ENCODE assay signal across 8 cellular contexts in genomic region chr3:9890249-9891071, GRCh38. TPM values are rescaled to one million over a fixed set of nuclear protein-coding genes. Genes with fewer than 3 reads are reported as not detected.
DNase-seq lines count a peak whose midpoint lies in the region; ATAC-seq and TF ChIP-seq lines count a peak whose summit lies in the region.

Gene JAGN1 (plus strand): TSS chr3:9890610. CDS start chr3:9890723, 113 bp downstream.

- DNase-seq in DMS 273 treated with DMSO at 0.1 percent for 48 hours (lab: John Stamatoyannopoulos, UW) (peak; percentile 51), HuH-7 (ENCODE audit: low spot score) (peak; percentile 95), Peyer's patch (peak; percentile 86 to 96 (median 96))
- DNase-seq in activated T-cell treated with anti-CD3 and anti-CD28 coated beads, Interleukin-2, amount 50 U/mL, for 4 hours = peak; percentile 91
- peak; percentile 97 for DNase-seq in stimulated activated CD8-positive, alpha-beta memory T cell treated with anti-CD3 and anti-CD28 coated beads, Interleukin-4, amount 100 ng/mL, for 48 hours

- H3K27ac ChIP-seq in Peyer's patch (peak within 1 kb of the TSS; percentile 93 to 99 (median 95)), muscle layer of colon (ENCODE audit: low read depth, low read length) (peak within 1 kb of the TSS; percentile 87)

- H3K36me3 ChIP-seq in Peyer's patch = peaks cover 0 to 13% (median 0%) of the 10 kb centered on the region in 3 donors
- H3K36me3 ChIP-seq in muscle layer of colon (ENCODE audit: insufficient read depth, low read length) = peaks cover 12% of the 10 kb centered on the region

- H3K4me3 Mint-ChIP-seq in activated T-cell treated with anti-CD3 and anti-CD28 coated beads, Interleukin-2, amount 50 U/mL, for 4 hours = peak within 1 kb of the TSS; percentile 98

- H3K4me1 ChIP-seq in Peyer's patch (peaks cover 0 to 24% (median 0%) of the 10 kb centered on the region in 4 donors), muscle layer of colon (ENCODE audit: insufficient read depth, low read length) (peaks cover 9% of the 10 kb centered on the region)

- peak; percentile 94 for TF ChIP-seq POLR2A in Peyer's patch (IDR thresholded peaks at IDR 0.05)

- H3K9me3 ChIP-seq in Peyer's patch (no peaks in the 10 kb centered on the region), muscle layer of colon (ENCODE audit: low read length) (no peaks in the 10 kb centered on the region)

- H3K4me3 ChIP-seq in Peyer's patch (peak within 1 kb of the TSS; percentile 75 to 94 (median 87)), muscle layer of colon (ENCODE audit: low read depth in 1 of 2, low read length in 2 of 2) (peak within 1 kb of the TSS; percentile 85 to 86)

- peaks cover 33% of the 10 kb centered on the region for H3K4me1 Mint-ChIP-seq in activated T-cell treated with anti-CD3 and anti-CD28 coated beads, Interleukin-2, amount 50 U/mL, for 4 hours (ENCODE audit: low read depth)

- H3K27me3 ChIP-seq in Peyer's patch = no peaks in the 10 kb centered on the region
- no peaks in the 10 kb centered on the region for H3K27me3 ChIP-seq in muscle layer of colon (ENCODE audit: control insufficient read depth in 1 of 2, insufficient read depth in 2 of 2, low read length in 2 of 2)

- H3K36me3 Mint-ChIP-seq in activated T-cell treated with anti-CD3 and anti-CD28 coated beads, Interleukin-2, amount 50 U/mL, for 4 hours (ENCODE audit: insufficient read depth) = peaks cover 25% of the 10 kb centered on the region

- H3K9ac ChIP-seq in muscle layer of colon (ENCODE audit: low read length) = peak within 1 kb of the TSS; percentile 95

- H3K27me3 Mint-ChIP-seq in activated T-cell treated with anti-CD3 and anti-CD28 coated beads, Interleukin-2, amount 50 U/mL, for 4 hours (ENCODE audit: low read depth) = no peaks in the 10 kb centered on the region

- ATAC-seq in GM21515 (IDR thresholded peaks at IDR 0.05; ENCODE audit: unreplicated experiment) (peak; percentile 81), esophagus mucosa (peak; percentile 93)
- peak; percentile 85 to 86 for ATAC-seq in activated T-cell treated with anti-CD3 and anti-CD28 coated beads, Interleukin-2, amount 50 U/mL, for 4 hours

- H3K9me3 Mint-ChIP-seq in activated T-cell treated with anti-CD3 and anti-CD28 coated beads, Interleukin-2, amount 50 U/mL, for 4 hours = peaks cover 3% of the 10 kb centered on the region

- TF ChIP-seq CTCF in Peyer's patch (IDR thresholded peaks at IDR 0.05) = peak in 1 of 6 experiments; percentile 2

RNA-seq across cellular contexts. Expression of gene JAGN1, which starts in this region (rescaled TPM):
- total RNA-seq in Peyer's patch = 10 to 100 TPM; 23.9 to 46.5 (median 41.9) TPM
- 10 to 100 TPM; 39.2 to 42.3 (median 41.2) TPM for total RNA-seq in activated T-cell treated with anti-CD3 and anti-CD28 coated beads, Interleukin-2, amount 50 U/mL, for 4 hours
- 18.4 TPM for total RNA-seq in esophagus mucosa

Comparison
In these comparisons a context has a peak if more than half of its experiments do, and no peak if none do; other contexts are left out.
1. Peak in every context shown above with its lines: DNase-seq, ATAC-seq, H3K4me3 ChIP-seq and H3K27ac ChIP-seq.